8 cellular contexts compared by ENCODE assay signal in genomic region chr2:206642075-206643025, GRCh38. TPM values are rescaled to one million over a fixed set of nuclear protein-coding genes. Genes with fewer than 3 reads are reported as not detected.
A peak's percentile ranks its signal among the peaks of the same experiment; 100 is the strongest.
DNase-seq lines count a peak whose midpoint lies in the region; TF ChIP-seq lines count a peak whose summit lies in the region.

TSS of gene FAM237A (plus strand) at chr2:206642487. CDS start at chr2:206644237, 1,750 bp downstream.

- H3K9me3 ChIP-seq in SK-N-MC (ENCODE audit: low read depth, low read length), result no peaks in the 10 kb centered on the region
- H3K9me3 ChIP-seq in parathyroid adenoma (ENCODE audit: control insufficient read depth, low read length), result no peaks in the 10 kb centered on the region

- H3K27ac ChIP-seq in SK-N-MC, result no peak within 1 kb of the TSS
- H3K27ac ChIP-seq in parathyroid adenoma, result no peak within 1 kb of the TSS

- no peak within 1 kb of the TSS for H3K9ac ChIP-seq in SK-N-MC (ENCODE audit: insufficient read length)
- no peak within 1 kb of the TSS for H3K9ac ChIP-seq in parathyroid adenoma

- H3K4me3 ChIP-seq in SK-N-MC (no peak within 1 kb of the TSS), fibroblast of the aortic adventitia (ENCODE audit: low read depth, low read length) (no peak within 1 kb of the TSS), parathyroid adenoma (ENCODE audit: low read depth, low read length) (no peak within 1 kb of the TSS)

- TF ChIP-seq CTCF in fibroblast of the aortic adventitia (IDR thresholded peaks at IDR 0.05; ENCODE audit: insufficient read depth, low read length) (no peak), parathyroid adenoma (IDR thresholded peaks at IDR 0.05) (no peak)

- no peaks in the 10 kb centered on the region for H3K4me1 ChIP-seq in parathyroid adenoma

- no peaks in the 10 kb centered on the region for H3K27me3 ChIP-seq in parathyroid adenoma (ENCODE audit: control insufficient read depth, insufficient read depth, low read length)

- peak within 1 kb of the TSS; percentile 80 for H2AFZ ChIP-seq in parathyroid adenoma

- H3K36me3 ChIP-seq in SK-N-MC (ENCODE audit: insufficient read depth, low read length) (no peaks in the 10 kb centered on the region), parathyroid adenoma (ENCODE audit: control insufficient read depth, insufficient read depth, low read length) (no peaks in the 10 kb centered on the region)

- DNase-seq in stimulated activated CD4-positive, alpha-beta T cell treated with anti-CD3 and anti-CD28 coated beads, Interleukin-2, amount 100 ng/mL, for 48 hours, result peak; percentile 7 to 21
- DNase-seq in stimulated activated CD4-positive, alpha-beta T cell treated with anti-CD3 and anti-CD28 coated beads, Interleukin-4, amount 100 ng/mL, for 1 hour, result no peak
- DNase-seq in SK-N-MC (ENCODE audit: low read depth, low spot score) (peak; percentile 50), fibroblast of the aortic adventitia (ENCODE audit: low read depth) (peak; percentile 81), MV-4-11 (lab: John Stamatoyannopoulos, UW) (no peak), NCI-H748 treated with DMSO at 0.1 percent for 48 hours (lab: John Stamatoyannopoulos, UW) (no peak)
- DNase-seq in activated CD8-positive, alpha-beta memory T cell treated with anti-CD3 and anti-CD28 coated beads, Interleukin-2, amount 50 U/mL, for 4 hours, result no peak

- no peak within 1 kb of the TSS for H3K4me2 ChIP-seq in parathyroid adenoma (ENCODE audit: low read length)

- no peaks in the 10 kb centered on the region for H3K79me2 ChIP-seq in parathyroid adenoma

RNA-seq across cellular contexts. Expression of gene FAM237A, which starts in this region (rescaled TPM):
- total RNA-seq in fibroblast of the aortic adventitia (ENCODE audit: low replicate concordance), result not detected in 2 replicates

Comparison
In these comparisons a context has a peak if more than half of its experiments do, and no peak if none do; other contexts are left out.
1. DNase-seq: peak in stimulated activated CD4-positive, alpha-beta T cell treated with anti-CD3 and anti-CD28 coated beads, Interleukin-2, amount 100 ng/mL, for 48 hours (2 of 2) and SK-N-MC (single experiment); none in stimulated activated CD4-positive, alpha-beta T cell treated with anti-CD3 and anti-CD28 coated beads, Interleukin-4, amount 100 ng/mL, for 1 hour (single experiment), activated CD8-positive, alpha-beta memory T cell treated with anti-CD3 and anti-CD28 coated beads, Interleukin-2, amount 50 U/mL, for 4 hours (single experiment), MV-4-11 (single experiment) and NCI-H748 treated with DMSO at 0.1 percent for 48 hours (single experiment).
2. Peak in DNase-seq in fibroblast of the aortic adventitia; RNA of the gene not detected or under 1 TPM.